Comparison of ENCODE assay signal across 7 cellular contexts in genomic region chr17:21511368-21512195, GRCh38.
DNase-seq lines count a peak whose midpoint lies in the region; ATAC-seq and TF ChIP-seq lines count a peak whose summit lies in the region.

No MANE protein-coding gene starts in this region.

- ATAC-seq in GM18498 (IDR thresholded peaks at IDR 0.05; ENCODE audit: unreplicated experiment) (peak; percentile 78), Right ventricle myocardium inferior (peak; percentile 97), omental fat pad (ENCODE audit: low FRiP score) (peak; percentile 92)

- no peak for TF ChIP-seq CTCF in omental fat pad (IDR thresholded peaks at IDR 0.05)

- intact Hi-C loops in Right ventricle myocardium inferior (cut with DNase I) = loop anchor here (1.0 to 10.0 kb wide), 2 partner anchors 54 to 197 kb away; no protein-coding TSS in a partner anchor

- DNase-seq in LHCN-M2 (ENCODE audit: low read depth) (peak; percentile 79), SW480 (ENCODE audit: low spot score) (peak; percentile 79), Right ventricle myocardium inferior (ENCODE audit: missing footprints) (peak; percentile 92), omental fat pad (ENCODE audit: low spot score) (peak; percentile 35), superior temporal gyrus (ENCODE audit: extremely low spot score) (peak; percentile 83)
- DNase-seq in activated naive CD8-positive, alpha-beta T cell treated with anti-CD3 and anti-CD28 coated beads, Interleukin-2, amount 50 U/mL, for 16 hours (ENCODE audit: low read depth, low spot score) = peak; percentile 20

Comparison
In these comparisons a context has a peak if more than half of its experiments do, and no peak if none do; other contexts are left out.
1. Peak in every context shown above with its lines: DNase-seq and ATAC-seq.
2. DNase-seq: peak in every context shown above with its lines; median percentile 92 in Right ventricle myocardium inferior; 83 in superior temporal gyrus; 79 in LHCN-M2; 79 in SW480; 35 in omental fat pad; 20 in activated naive CD8-positive, alpha-beta T cell treated with anti-CD3 and anti-CD28 coated beads, Interleukin-2, amount 50 U/mL, for 16 hours.